In genomic region chr14:90924618-90925345, GRCh38 we compare ENCODE assay signal across 19 cellular contexts.
DNase-seq lines count a peak whose midpoint lies in the region; ATAC-seq, FAIRE-seq and TF ChIP-seq lines count a peak whose summit lies in the region.
"Had no signal": no experiment of that assay in that cellular context is flagged by ENCODE, and none has a peak within 500 bp of the region (broad histone marks: within the 10 kb centered on the region; RNA-seq: fewer than 3 reads in every experiment).

No MANE protein-coding gene starts in this region.

- H3K4me3 ChIP-seq in AG10803 (ENCODE audit: low read length) (no peak overlapping the region), adipocyte (ENCODE audit: low read length) (peak overlapping the region; percentile 6), pancreas (no peak overlapping the region)
- H3K4me3 ChIP-seq: left ventricle myocardium inferior had no signal

- 24 to 26% methylated on average over 4 of the region's 4 CpGs for WGBS in pancreas, 2 donors

- intact Hi-C loops in pancreas (cut with DNase I), result no loop called here

- DNase-seq in AG10803 (ENCODE audit: low read depth) (peak; percentile 25), adipocyte (ENCODE audit: low read depth) (peak; percentile 73), fibroblast of peridontal ligament (ENCODE audit: extremely low read depth) (peak; percentile 65), pancreas (peak in 2 of 6 donors; percentile 4 to 15), iPS-NIHi7 (ENCODE audit: extremely low spot score) (no peak), activated T-cell treated with anti-CD3 and anti-CD28 coated beads for 4 hours (no peak), anterior cingulate cortex (lab: John Stamatoyannopoulos, UW) (no peak)
- DNase-seq: activated CD4-positive, alpha-beta T cell treated with anti-CD3 and anti-CD28 coated beads, Interleukin-2, amount 50 U/mL, for 4 hours; amygdala; DND-41; effector memory CD4-positive, alpha-beta T cell; foreskin melanocyte; Kasumi-1; left ventricle myocardium inferior; NCI-H1105; NCI-H2171; T-helper 17 cell; WERI-Rb-1 had no signal

- H3K27me3 ChIP-seq in adipocyte (replicated peaks; ENCODE audit: control insufficient read depth, insufficient read depth, low read length), result no peaks in the 10 kb centered on the region
- H3K27me3 ChIP-seq in pancreas, result no peaks in the 10 kb centered on the region

- TF ChIP-seq CTCF in AG10803 (conservative IDR thresholded peaks at IDR 0.05; ENCODE audit: low read length) (no peak), pancreas (IDR thresholded peaks at IDR 0.05) (no peak)

- ATAC-seq in pancreas (peak; percentile 48 to 73 (median 66)), GM19452 (IDR thresholded peaks at IDR 0.05; ENCODE audit: unreplicated experiment) (no peak)
- ATAC-seq: T-helper 17 cell had no signal

- H3K4me1 ChIP-seq in adipocyte (ENCODE audit: control insufficient read depth, insufficient read depth, low read length) (peaks cover 12% of the 10 kb centered on the region), pancreas (peaks cover 0 to 6% (median 0%) of the 10 kb centered on the region in 3 donors)
- H3K4me1 ChIP-seq: left ventricle myocardium inferior had no signal

- H3K9me3 ChIP-seq in adipocyte (ENCODE audit: control insufficient read depth, low read length) (no peaks in the 10 kb centered on the region), pancreas (no peaks in the 10 kb centered on the region)
- H3K9me3 ChIP-seq: left ventricle myocardium inferior had no signal

- H3K36me3 ChIP-seq in adipocyte (ENCODE audit: control insufficient read depth, insufficient read depth, low read length, severe bottlenecking) (no peaks in the 10 kb centered on the region), pancreas (no peaks in the 10 kb centered on the region)
- H3K36me3 ChIP-seq: left ventricle myocardium inferior, WERI-Rb-1 had no signal

- FAIRE-seq in pancreas (lab: Jason Lieb, UNC), result no peak

- no peak overlapping the region for H3K27ac ChIP-seq in pancreas
- H3K27ac ChIP-seq: left ventricle myocardium inferior, WERI-Rb-1 had no signal

- no peak overlapping the region for H3K9ac ChIP-seq in adipocyte (ENCODE audit: low read length)

Comparison
In these comparisons a context has a peak if more than half of its experiments do, and no peak if none do; other contexts are left out.
1. DNase-seq: peak in AG10803 (single experiment), adipocyte (single experiment) and fibroblast of peridontal ligament (single experiment); none in iPS-NIHi7 (single experiment), activated T-cell treated with anti-CD3 and anti-CD28 coated beads for 4 hours (single experiment) and anterior cingulate cortex (0 of 58).